In genomic region chr5:99607124-99607523, GRCh38 we compare ENCODE assay signal across 31 cellular contexts.
"Had no signal": no experiment of that assay in that cellular context is flagged by ENCODE, and none has a peak within 500 bp of the region (broad histone marks: within the 10 kb centered on the region; RNA-seq: fewer than 3 reads in every experiment).

No MANE protein-coding gene starts in this region.

- H3K27ac ChIP-seq: ascending aorta, Peyer's patch, RWPE1, VCaP had no signal

- H3K27me3 Mint-ChIP-seq: activated B cell treated with CpG ODN at 0.5 μM for 24 hours; activated CD4-positive, alpha-beta memory T cell treated with anti-CD3 and anti-CD28 coated beads for 36 hours; activated naive CD8-positive, alpha-beta T cell treated with anti-CD3 and anti-CD28 coated beads for 36 hours; T-cell; T-helper 17 cell had no signal

- H3K9me3 Mint-ChIP-seq: activated CD4-positive, alpha-beta memory T cell treated with anti-CD3 and anti-CD28 coated beads for 36 hours; activated naive CD8-positive, alpha-beta T cell treated with anti-CD3 and anti-CD28 coated beads for 36 hours; activated T-cell treated with anti-CD3 and anti-CD28 coated beads, Interleukin-2, amount 50 U/mL, for 4 hours had no signal

- H3K27me3 ChIP-seq: ascending aorta, MG63, Peyer's patch had no signal

- H3K4me1 ChIP-seq: ascending aorta, Peyer's patch had no signal

- H3K4me3 Mint-ChIP-seq: activated B cell treated with CpG ODN at 0.5 μM for 24 hours; activated CD4-positive, alpha-beta memory T cell treated with anti-CD3 and anti-CD28 coated beads for 36 hours; activated naive CD8-positive, alpha-beta T cell treated with anti-CD3 and anti-CD28 coated beads for 36 hours; activated T-cell treated with anti-CD3 and anti-CD28 coated beads, Interleukin-2, amount 50 U/mL, for 4 hours; T-cell; T-helper 17 cell had no signal

- H3K9me3 ChIP-seq: ascending aorta, MG63, Peyer's patch had no signal

- H3K27ac Mint-ChIP-seq: activated B cell treated with CpG ODN at 0.5 μM for 24 hours; activated CD4-positive, alpha-beta memory T cell treated with anti-CD3 and anti-CD28 coated beads for 36 hours; activated naive CD8-positive, alpha-beta T cell treated with anti-CD3 and anti-CD28 coated beads for 36 hours; T-cell; T-helper 17 cell had no signal

- DNase-seq: activated B cell treated with CpG ODN at 0.5 μM for 24 hours; activated CD4-positive, alpha-beta memory T cell treated with anti-CD3 and anti-CD28 coated beads for 36 hours; activated CD4-positive, alpha-beta T cell treated with anti-CD3 and anti-CD28 coated beads for 4 hours; activated CD4-positive, alpha-beta T cell treated with anti-CD3 and anti-CD28 coated beads, Interleukin-2, amount 50 U/mL, for 1 hour; activated CD4-positive, CD25-positive, alpha-beta regulatory T cell treated with anti-CD3 and anti-CD28 coated beads, Interleukin-2, amount 50 U/mL, for 72 hours; activated CD8-positive, alpha-beta memory T cell treated with anti-CD3 and anti-CD28 coated beads, Interleukin-2, amount 50 U/mL, for 4 hours; activated effector memory CD4-positive, alpha-beta T cell treated with Interleukin-2 at 50 U/mL for 16 hours; activated naive CD4-positive, alpha-beta T cell; activated naive CD4-positive, alpha-beta T cell treated with anti-CD3 and anti-CD28 coated beads, Interleukin-2, amount 50 U/mL, for 16 hours; activated naive CD8-positive, alpha-beta T cell treated with anti-CD3 and anti-CD28 coated beads for 36 hours; activated T-cell treated with anti-CD3 and anti-CD28 coated beads for 4 hours; activated T-cell treated with anti-CD3 and anti-CD28 coated beads, Interleukin-2, amount 50 U/mL, for 4 hours; amniotic stem cell; Karpas-422; MG63; NCI-H1048; NCI-H1436 treated with DMSO at 0.1 percent for 48 hours; NCI-H1694 treated with DMSO at 0.1 percent for 48 hours; NCI-H2029; NCI-H2107; NCI-H345; NCI-H524 treated with DMSO at 0.1 percent for 48 hours; Peyer's patch; SIG-M5; T-cell; T-helper 17 cell had no signal

- H3K4me1 Mint-ChIP-seq: activated B cell treated with CpG ODN at 0.5 μM for 24 hours; activated naive CD8-positive, alpha-beta T cell treated with anti-CD3 and anti-CD28 coated beads for 36 hours; T-cell; T-helper 17 cell had no signal

- H3K36me3 Mint-ChIP-seq: activated CD4-positive, alpha-beta memory T cell treated with anti-CD3 and anti-CD28 coated beads for 36 hours; activated naive CD8-positive, alpha-beta T cell treated with anti-CD3 and anti-CD28 coated beads for 36 hours; T-cell had no signal

- ATAC-seq: activated T-cell treated with anti-CD3 and anti-CD28 coated beads, Interleukin-2, amount 50 U/mL, for 4 hours; Right ventricle myocardium inferior; SK-N-SH treated with all-trans-retinoic acid at 6 μM for 48 hours; T-cell; T-helper 17 cell had no signal
